ENCODE assay signal across 17 cellular contexts in genomic region chr7:159269745-159270144, GRCh38.
A peak's percentile ranks its signal among the peaks of the same experiment; 100 is the strongest.
DNase-seq lines count a peak whose midpoint lies in the region; ATAC-seq and TF ChIP-seq lines count a peak whose summit lies in the region.
"Had no signal": no experiment of that assay in that cellular context is flagged by ENCODE, and none has a peak within 500 bp of the region (broad histone marks: within the 10 kb centered on the region; RNA-seq: fewer than 3 reads in every experiment).

No MANE protein-coding gene starts in this region.

- H3K4me1 ChIP-seq in HEK293 (ENCODE audit: control insufficient read depth, insufficient read depth, low read length) = no peaks in the 10 kb centered on the region
- H3K4me1 ChIP-seq in endodermal cell (ENCODE audit: control insufficient read depth, insufficient read depth, low read length) = no peaks in the 10 kb centered on the region
- H3K4me1 ChIP-seq in heart left ventricle = no peaks in the 10 kb centered on the region
- H3K4me1 ChIP-seq: A549; BLaER1 treated with 17β-estradiol and CSF1 and Interleukin-3, amounts not matched to agents 10 nM and 100 nM; Caco-2 had no signal

- H3K9me3 ChIP-seq in HEK293 (ENCODE audit: control insufficient read depth, insufficient read depth, low read depth, low read length) (no peaks in the 10 kb centered on the region), endodermal cell (ENCODE audit: control insufficient read depth, low read length) (peaks cover 83% of the 10 kb centered on the region), heart left ventricle (peaks cover 0 to 44% (median 18%) of the 10 kb centered on the region in 12 donors)

- DNase-seq in endodermal cell (no peak), epidermal melanocyte (ENCODE audit: insufficient read length, low spot score) (no peak), heart left ventricle (no peak), NCI-H69 (lab: John Stamatoyannopoulos, UW) (no peak)
- DNase-seq: 8988T; AML-193; Caco-2; Calu3; CD4-positive, alpha-beta T cell; CD8-positive, alpha-beta T cell; DMS79 treated with DMSO at 0.1 percent for 48 hours; GF-D8 had no signal

- no peak for ATAC-seq in heart left ventricle
- ATAC-seq: A549; CD8-positive, alpha-beta T cell had no signal

- H3K36me3 ChIP-seq in HEK293 (ENCODE audit: control insufficient read depth in 2 of 2, insufficient read depth in 1 of 2, low read length in 2 of 2) (no peaks in the 10 kb centered on the region), endodermal cell (ENCODE audit: control insufficient read depth, insufficient read depth, low read length) (no peaks in the 10 kb centered on the region), heart left ventricle (no peaks in the 10 kb centered on the region)
- H3K36me3 ChIP-seq: BLaER1 treated with 17β-estradiol and CSF1 and Interleukin-3, amounts not matched to agents 10 nM and 100 nM had no signal

- H3K27ac Mint-ChIP-seq in endodermal cell = no peak overlapping the region
- H3K27ac Mint-ChIP-seq: B cell; CD4-positive, alpha-beta T cell; CD8-positive, alpha-beta T cell had no signal

- no peaks in the 10 kb centered on the region for H3K4me1 Mint-ChIP-seq in endodermal cell
- H3K4me1 Mint-ChIP-seq: B cell had no signal

- POLR2A ChIA-PET in HEK293 (lab: Yijun Ruan, JAX) = no interaction called here

- H3K27ac ChIP-seq in HEK293 (ENCODE audit: extremely low read depth, low read depth, low read length) = no peak overlapping the region
- no peak overlapping the region for H3K27ac ChIP-seq in endodermal cell (ENCODE audit: low read depth, low read length)
- no peak overlapping the region for H3K27ac ChIP-seq in heart left ventricle
- H3K27ac ChIP-seq: A549; BLaER1 treated with 17β-estradiol and CSF1 and Interleukin-3, amounts not matched to agents 10 nM and 100 nM; C4-2B had no signal

- H3K4me3 ChIP-seq in HEK293 (ENCODE audit: low read depth, low read length) (no peak overlapping the region), endodermal cell (ENCODE audit: low read length) (peak overlapping the region; percentile 2), heart left ventricle (no peak overlapping the region)
- H3K4me3 ChIP-seq: A549; BLaER1 treated with 17β-estradiol and CSF1 and Interleukin-3, amounts not matched to agents 10 nM and 100 nM had no signal

- H3K27me3 ChIP-seq in endodermal cell (ENCODE audit: control insufficient read depth, insufficient read depth, low read length, poor library complexity, severe bottlenecking) (no peaks in the 10 kb centered on the region), heart left ventricle (no peaks in the 10 kb centered on the region)
- H3K27me3 ChIP-seq: BLaER1 treated with 17β-estradiol and CSF1 and Interleukin-3, amounts not matched to agents 10 nM and 100 nM had no signal

- no peaks in the 10 kb centered on the region for H3K36me3 Mint-ChIP-seq in endodermal cell (ENCODE audit: low read depth)
- H3K36me3 Mint-ChIP-seq: CD8-positive, alpha-beta T cell had no signal

- CTCF ChIA-PET in HEK293 (lab: Yijun Ruan, JAX) = interaction anchor here (0.6 kb wide), 1 partner anchor 10 kb away, joined by 6 read pairs; no protein-coding TSS in a partner anchor

- intact Hi-C loops in heart left ventricle (cut with DNase I) = no loop called here

- no peaks in the 10 kb centered on the region for H3K27me3 Mint-ChIP-seq in endodermal cell (ENCODE audit: insufficient read depth)
- H3K27me3 Mint-ChIP-seq: B cell had no signal

- WGBS in endodermal cell (ENCODE audit: insufficient coverage in 1 of 2, insufficient read length in 1 of 2), 2 experiments = 95% methylated on average over 3 of the region's 3 CpGs; no CpG with 5 or more reads in 1 of the 2 experiments
- 92 to 95% (median 94%) methylated on average over 3 of the region's 3 CpGs for WGBS in heart left ventricle, 4 donors

- no peak for TF ChIP-seq POLR2A in heart left ventricle (IDR thresholded peaks at IDR 0.05)

- H3K9ac ChIP-seq in endodermal cell (ENCODE audit: extremely low read depth, low read length, poor library complexity, severe bottlenecking) = no peak overlapping the region
- H3K9ac ChIP-seq: BLaER1 treated with 17β-estradiol and CSF1 and Interleukin-3, amounts not matched to agents 10 nM and 100 nM had no signal

- H3K9me3 Mint-ChIP-seq in endodermal cell = peaks cover 84% of the 10 kb centered on the region

- TF ChIP-seq CTCF in HEK293 (tag by site-specific recombination; IDR thresholded peaks at IDR 0.05) (no peak), endodermal cell (conservative IDR thresholded peaks at IDR 0.05) (no peak), heart left ventricle (IDR thresholded peaks at IDR 0.05) (no peak)

- H3K4me3 Mint-ChIP-seq in endodermal cell = no peak overlapping the region
- H3K4me3 Mint-ChIP-seq: B cell; CD4-positive, alpha-beta T cell; CD8-positive, alpha-beta T cell had no signal

TF ChIP-seq in HEK293, 187 proteins besides CTCF, POLR2A, EP300 and RAD21:
- TF ChIP-seq ZNF76 (tag by site-specific recombination; IDR thresholded peaks at IDR 0.05; ENCODE audit: borderline replicate concordance, low read depth) = no peak
- no peak for TF ChIP-seq ZNF175 (tag by site-specific recombination; IDR thresholded peaks at IDR 0.05)
- peak; percentile 39 for TF ChIP-seq SETDB1 (IDR thresholded peaks at IDR 0.05; ENCODE audit: insufficient read length, low read length)
- TF ChIP-seq ZNF571 (tag by site-specific recombination; IDR thresholded peaks at IDR 0.05) = no peak
- no peak for TF ChIP-seq AEBP2 (tag by site-specific recombination; IDR thresholded peaks at IDR 0.05; ENCODE audit: borderline replicate concordance)
- TF ChIP-seq WT1 (tag by site-specific recombination; IDR thresholded peaks at IDR 0.05) = no peak
TF ChIP-seq in HEK293: peak in this region for 1.
